ENCODE assay signal across 9 cellular contexts in the genomic region with DNA sequence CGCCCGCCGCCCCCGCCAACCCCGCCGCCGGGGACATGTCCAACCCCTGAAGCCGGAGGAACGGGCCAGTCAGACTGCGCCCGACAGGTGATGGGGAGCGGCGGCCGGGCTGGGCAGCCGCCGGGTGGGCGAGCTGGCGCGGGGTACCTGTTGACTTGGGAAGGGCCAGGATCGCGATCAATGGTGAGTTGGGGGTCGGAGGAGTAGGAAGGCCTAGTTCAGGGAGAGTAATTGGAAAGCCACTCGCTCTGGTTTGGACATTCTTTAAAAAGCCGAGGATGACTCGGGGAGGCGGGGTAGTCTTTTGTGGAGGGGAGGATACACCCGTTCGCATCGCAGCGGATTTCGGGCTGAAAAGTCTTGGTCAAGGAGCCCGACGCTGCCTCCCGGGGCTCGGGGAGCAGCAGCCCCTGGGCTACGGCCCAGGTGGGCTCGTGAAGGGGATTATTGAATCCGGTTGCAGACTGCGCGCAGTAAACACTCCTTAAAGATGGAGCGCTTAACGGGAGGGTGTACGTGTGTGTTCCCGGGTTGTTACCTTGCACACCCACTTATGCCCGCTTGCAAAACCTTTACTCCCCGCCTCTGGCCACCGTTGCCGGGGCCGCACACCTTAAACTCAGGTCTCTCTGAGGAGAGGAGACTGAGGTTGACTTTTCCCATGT.
A peak's percentile ranks its signal among the peaks of the same experiment; 100 is the strongest.
DNase-seq lines count a peak whose midpoint lies in the region; ATAC-seq, FAIRE-seq and TF ChIP-seq lines count a peak whose summit lies in the region.
"Had no signal": no experiment of that assay in that cellular context is flagged by ENCODE, and none has a peak within 500 bp of the region (broad histone marks: within the 10 kb centered on the region; RNA-seq: fewer than 3 reads in every experiment).

No MANE protein-coding gene starts in this region.

- FAIRE-seq in small intestine (lab: Jason Lieb, UNC), result no peak
- FAIRE-seq: A204.1 had no signal

- peak overlapping the region; percentile 76 for H3K27ac ChIP-seq in RWPE2 (ENCODE audit: poor library complexity, severe bottlenecking)
- peak overlapping the region; percentile 98 for H3K27ac ChIP-seq in small intestine (ENCODE audit: low read depth in 1 of 2, low read length in 1 of 2)

- in situ Hi-C loops in T47D (cut with HindIII; ENCODE audit: low pct_unique_long_range_greater_than_20kb, low sequenced_read_pairs), result no loop called here

- WGBS in small intestine, 3 donors, result 1 to 3% (median 1%) methylated on average over 42 to 49 of the region's 49 CpGs

- H3K4me3 ChIP-seq in RWPE2 (ENCODE audit: severe bottlenecking), result peak overlapping the region; percentile 90
- peak overlapping the region; percentile 82 to 87 for H3K4me3 ChIP-seq in small intestine (ENCODE audit: low read depth in 1 of 2, low read length in 2 of 2)

- H3K27me3 ChIP-seq in RWPE2 (ENCODE audit: insufficient read depth, poor library complexity, severe bottlenecking), result no peaks in the 10 kb centered on the region
- H3K27me3 ChIP-seq in small intestine (ENCODE audit: control insufficient read depth in 2 of 2, insufficient read depth in 2 of 2, low read length in 2 of 2), result no peaks in the 10 kb centered on the region

- H3K9me3 ChIP-seq in RWPE2 (ENCODE audit: severe bottlenecking) (no peaks in the 10 kb centered on the region), small intestine (ENCODE audit: control insufficient read depth, low read depth) (no peaks in the 10 kb centered on the region)

- no peaks in the 10 kb centered on the region for H3K36me3 ChIP-seq in RWPE2 (ENCODE audit: low read depth)
- no peaks in the 10 kb centered on the region for H3K36me3 ChIP-seq in small intestine (ENCODE audit: control insufficient read depth in 2 of 2, insufficient read depth in 2 of 2, low read length in 2 of 2)

- ATAC-seq in HG02938 (IDR thresholded peaks at IDR 0.05; ENCODE audit: unreplicated experiment) (peak; percentile 3), RWPE2 (ENCODE audit: low read depth) (peak; percentile 19)

- no peak for TF ChIP-seq CTCF in RWPE2 (IDR thresholded peaks at IDR 0.05; ENCODE audit: poor library complexity, severe bottlenecking)

- H3K4me1 ChIP-seq in RWPE2 (ENCODE audit: insufficient read depth, poor library complexity, severe bottlenecking) (peaks cover 3% of the 10 kb centered on the region), small intestine (ENCODE audit: control insufficient read depth in 2 of 2, insufficient read depth in 1 of 2, low read depth in 1 of 2, low read length in 1 of 2) (no peaks in the 10 kb centered on the region)

- DNase-seq in DMS 273 (lab: John Stamatoyannopoulos, UW; ENCODE audit: unreplicated experiment), result peak; percentile 76
- no peak for DNase-seq in DMS 273 treated with DMSO at 0.1 percent for 48 hours (lab: John Stamatoyannopoulos, UW)
- DNase-seq in RWPE2 (ENCODE audit: low spot score), result no peak
- DNase-seq in T47D (ENCODE audit: low read depth in 1 of 2, low spot score in 1 of 2), result peak; percentile 47 to 48
- DNase-seq in inferior parietal cortex (ENCODE audit: extremely low spot score), result peak; percentile 15
- DNase-seq in small intestine, result peak; percentile 33
- no peak for DNase-seq in A172 (ENCODE audit: low spot score)

Comparison
In these comparisons a context has a peak if more than half of its experiments do, and no peak if none do; other contexts are left out.
1. DNase-seq: peak in DMS 273 (single experiment), T47D (2 of 2), inferior parietal cortex (single experiment) and small intestine (single experiment); none in DMS 273 treated with DMSO at 0.1 percent for 48 hours (single experiment), RWPE2 (single experiment) and A172 (single experiment).